1 cellular context compared by ENCODE assay signal in the genomic region with DNA sequence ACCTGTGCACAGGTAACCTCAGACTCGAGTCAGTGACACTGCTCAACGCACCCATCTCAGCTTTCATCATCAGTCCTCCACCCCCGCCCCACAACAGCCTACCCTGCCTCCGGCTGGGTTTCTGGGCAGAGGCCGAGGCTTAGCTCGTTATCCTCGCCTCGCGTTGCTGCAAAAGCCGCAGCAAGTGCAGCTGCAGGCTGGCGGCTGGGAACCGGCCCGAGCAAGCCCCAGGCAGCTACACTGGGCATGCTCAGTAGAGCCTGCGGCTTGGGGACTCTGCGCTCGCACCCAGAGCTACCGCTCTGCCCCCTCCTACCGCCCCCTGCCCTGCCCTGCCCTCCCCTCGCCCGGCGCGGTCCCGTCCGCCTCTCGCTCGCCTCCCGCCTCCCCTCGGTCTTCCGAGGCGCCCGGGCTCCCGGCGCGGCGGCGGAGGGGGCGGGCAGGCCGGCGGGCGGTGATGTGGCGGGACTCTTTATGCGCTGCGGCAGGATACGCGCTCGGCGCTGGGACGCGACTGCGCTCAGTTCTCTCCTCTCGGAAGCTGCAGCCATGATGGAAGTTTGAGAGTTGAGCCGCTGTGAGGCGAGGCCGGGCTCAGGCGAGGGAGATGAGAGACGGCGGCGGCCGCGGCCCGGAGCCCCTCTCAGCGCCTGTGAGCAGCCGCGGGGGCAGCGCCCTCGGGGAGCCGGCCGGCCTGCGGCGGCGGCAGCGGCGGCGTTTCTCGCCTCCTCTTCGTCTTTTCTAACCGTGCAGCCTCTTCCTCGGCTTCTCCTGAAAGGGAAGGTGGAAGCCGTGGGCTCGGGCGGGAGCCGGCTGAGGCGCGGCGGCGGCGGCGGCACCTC.
TF ChIP-seq lines count a peak whose summit lies in the region.

A gene with protein sequence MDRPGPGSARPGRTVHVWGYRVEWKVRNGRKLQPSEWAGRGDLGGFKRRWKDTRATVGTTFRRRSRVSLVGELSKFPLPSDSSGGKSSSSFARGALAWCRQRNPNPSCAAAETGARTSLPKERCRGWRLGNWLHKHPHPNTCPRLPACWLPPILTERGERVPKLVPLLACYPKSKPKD (minus strand): TSS at position 432 of the 842 bp plus-strand sequence. CDS start 1,046 bp downstream, outside the sequence.
A gene (plus strand): TSS at position 524 of the 842 bp plus-strand sequence. CDS start 845 bp downstream, outside the sequence.

TF ChIP-seq in HepG2, 621 proteins besides CTCF, POLR2A, EP300 and RAD21 (continued from another document and continues in another):
- TF ChIP-seq, protein P1, sequence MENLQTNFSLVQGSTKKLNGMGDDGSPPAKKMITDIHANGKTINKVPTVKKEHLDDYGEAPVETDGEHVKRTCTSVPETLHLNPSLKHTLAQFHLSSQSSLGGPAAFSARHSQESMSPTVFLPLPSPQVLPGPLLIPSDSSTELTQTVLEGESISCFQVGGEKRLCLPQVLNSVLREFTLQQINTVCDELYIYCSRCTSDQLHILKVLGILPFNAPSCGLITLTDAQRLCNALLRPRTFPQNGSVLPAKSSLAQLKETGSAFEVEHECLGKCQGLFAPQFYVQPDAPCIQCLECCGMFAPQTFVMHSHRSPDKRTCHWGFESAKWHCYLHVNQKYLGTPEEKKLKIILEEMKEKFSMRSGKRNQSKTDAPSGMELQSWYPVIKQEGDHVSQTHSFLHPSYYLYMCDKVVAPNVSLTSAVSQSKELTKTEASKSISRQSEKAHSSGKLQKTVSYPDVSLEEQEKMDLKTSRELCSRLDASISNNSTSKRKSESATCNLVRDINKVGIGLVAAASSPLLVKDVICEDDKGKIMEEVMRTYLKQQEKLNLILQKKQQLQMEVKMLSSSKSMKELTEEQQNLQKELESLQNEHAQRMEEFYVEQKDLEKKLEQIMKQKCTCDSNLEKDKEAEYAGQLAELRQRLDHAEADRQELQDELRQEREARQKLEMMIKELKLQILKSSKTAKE (CRISPR knock-in tag; IDR thresholded peaks at IDR 0.05; ENCODE audit: borderline replicate concordance) = peak; percentile 77
- TF ChIP-seq FOSL2 (CRISPR knock-in tag; IDR thresholded peaks at IDR 0.05) = peak; percentile 58; the same call in 1 of the 2 replicates
- TF ChIP-seq KAT7 (CRISPR knock-in tag; IDR thresholded peaks at IDR 0.05; ENCODE audit: borderline replicate concordance) = peak; percentile 96
- TF ChIP-seq, protein P2, sequence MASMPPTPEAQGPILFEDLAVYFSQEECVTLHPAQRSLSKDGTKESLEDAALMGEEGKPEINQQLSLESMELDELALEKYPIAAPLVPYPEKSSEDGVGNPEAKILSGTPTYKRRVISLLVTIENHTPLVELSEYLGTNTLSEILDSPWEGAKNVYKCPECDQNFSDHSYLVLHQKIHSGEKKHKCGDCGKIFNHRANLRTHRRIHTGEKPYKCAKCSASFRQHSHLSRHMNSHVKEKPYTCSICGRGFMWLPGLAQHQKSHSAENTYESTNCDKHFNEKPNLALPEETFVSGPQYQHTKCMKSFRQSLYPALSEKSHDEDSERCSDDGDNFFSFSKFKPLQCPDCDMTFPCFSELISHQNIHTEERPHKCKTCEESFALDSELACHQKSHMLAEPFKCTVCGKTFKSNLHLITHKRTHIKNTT (CRISPR knock-in tag; IDR thresholded peaks at IDR 0.05) = no peak
- TF ChIP-seq MYNN (CRISPR knock-in tag; IDR thresholded peaks at IDR 0.05; ENCODE audit: low read depth) = no peak
- TF ChIP-seq, protein P3, sequence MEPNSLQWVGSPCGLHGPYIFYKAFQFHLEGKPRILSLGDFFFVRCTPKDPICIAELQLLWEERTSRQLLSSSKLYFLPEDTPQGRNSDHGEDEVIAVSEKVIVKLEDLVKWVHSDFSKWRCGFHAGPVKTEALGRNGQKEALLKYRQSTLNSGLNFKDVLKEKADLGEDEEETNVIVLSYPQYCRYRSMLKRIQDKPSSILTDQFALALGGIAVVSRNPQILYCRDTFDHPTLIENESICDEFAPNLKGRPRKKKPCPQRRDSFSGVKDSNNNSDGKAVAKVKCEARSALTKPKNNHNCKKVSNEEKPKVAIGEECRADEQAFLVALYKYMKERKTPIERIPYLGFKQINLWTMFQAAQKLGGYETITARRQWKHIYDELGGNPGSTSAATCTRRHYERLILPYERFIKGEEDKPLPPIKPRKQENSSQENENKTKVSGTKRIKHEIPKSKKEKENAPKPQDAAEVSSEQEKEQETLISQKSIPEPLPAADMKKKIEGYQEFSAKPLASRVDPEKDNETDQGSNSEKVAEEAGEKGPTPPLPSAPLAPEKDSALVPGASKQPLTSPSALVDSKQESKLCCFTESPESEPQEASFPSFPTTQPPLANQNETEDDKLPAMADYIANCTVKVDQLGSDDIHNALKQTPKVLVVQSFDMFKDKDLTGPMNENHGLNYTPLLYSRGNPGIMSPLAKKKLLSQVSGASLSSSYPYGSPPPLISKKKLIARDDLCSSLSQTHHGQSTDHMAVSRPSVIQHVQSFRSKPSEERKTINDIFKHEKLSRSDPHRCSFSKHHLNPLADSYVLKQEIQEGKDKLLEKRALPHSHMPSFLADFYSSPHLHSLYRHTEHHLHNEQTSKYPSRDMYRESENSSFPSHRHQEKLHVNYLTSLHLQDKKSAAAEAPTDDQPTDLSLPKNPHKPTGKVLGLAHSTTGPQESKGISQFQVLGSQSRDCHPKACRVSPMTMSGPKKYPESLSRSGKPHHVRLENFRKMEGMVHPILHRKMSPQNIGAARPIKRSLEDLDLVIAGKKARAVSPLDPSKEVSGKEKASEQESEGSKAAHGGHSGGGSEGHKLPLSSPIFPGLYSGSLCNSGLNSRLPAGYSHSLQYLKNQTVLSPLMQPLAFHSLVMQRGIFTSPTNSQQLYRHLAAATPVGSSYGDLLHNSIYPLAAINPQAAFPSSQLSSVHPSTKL (CRISPR knock-in tag; IDR thresholded peaks at IDR 0.05) = peak; percentile 72
- TF ChIP-seq RBAK (CRISPR knock-in tag; IDR thresholded peaks at IDR 0.05) = no peak
- TF ChIP-seq GTF3A (CRISPR knock-in tag; conservative IDR thresholded peaks at IDR 0.05) = peak; percentile 81; the same call in 1 of the 2 replicates
- TF ChIP-seq KDM2A (CRISPR knock-in tag; IDR thresholded peaks at IDR 0.05; ENCODE audit: borderline replicate concordance, low read depth) = peak; percentile 87; the same call in 1 of the 2 replicates
- TF ChIP-seq CBX1 (IDR thresholded peaks at IDR 0.05; ENCODE audit: low read depth) = no peak
- TF ChIP-seq ZNF713 (CRISPR knock-in tag; IDR thresholded peaks at IDR 0.05) = no peak
- no peak for TF ChIP-seq ZNF136 (CRISPR knock-in tag; IDR thresholded peaks at IDR 0.05; ENCODE audit: low read depth)
- no peak for TF ChIP-seq SMAD9 (CRISPR knock-in tag; IDR thresholded peaks at IDR 0.05)
- TF ChIP-seq ZNF607 (CRISPR knock-in tag; IDR thresholded peaks at IDR 0.05; ENCODE audit: borderline replicate concordance) = no peak
- TF ChIP-seq ZNF317 (CRISPR knock-in tag; IDR thresholded peaks at IDR 0.05) = no peak
- peak; percentile 41 for TF ChIP-seq AGO1 (IDR thresholded peaks at IDR 0.05; ENCODE audit: low read depth, low read length, poor library complexity, severe bottlenecking)
- TF ChIP-seq NCOR1 (IDR thresholded peaks at IDR 0.05; ENCODE audit: borderline replicate concordance, low read length) = no peak
- TF ChIP-seq, protein P4, sequence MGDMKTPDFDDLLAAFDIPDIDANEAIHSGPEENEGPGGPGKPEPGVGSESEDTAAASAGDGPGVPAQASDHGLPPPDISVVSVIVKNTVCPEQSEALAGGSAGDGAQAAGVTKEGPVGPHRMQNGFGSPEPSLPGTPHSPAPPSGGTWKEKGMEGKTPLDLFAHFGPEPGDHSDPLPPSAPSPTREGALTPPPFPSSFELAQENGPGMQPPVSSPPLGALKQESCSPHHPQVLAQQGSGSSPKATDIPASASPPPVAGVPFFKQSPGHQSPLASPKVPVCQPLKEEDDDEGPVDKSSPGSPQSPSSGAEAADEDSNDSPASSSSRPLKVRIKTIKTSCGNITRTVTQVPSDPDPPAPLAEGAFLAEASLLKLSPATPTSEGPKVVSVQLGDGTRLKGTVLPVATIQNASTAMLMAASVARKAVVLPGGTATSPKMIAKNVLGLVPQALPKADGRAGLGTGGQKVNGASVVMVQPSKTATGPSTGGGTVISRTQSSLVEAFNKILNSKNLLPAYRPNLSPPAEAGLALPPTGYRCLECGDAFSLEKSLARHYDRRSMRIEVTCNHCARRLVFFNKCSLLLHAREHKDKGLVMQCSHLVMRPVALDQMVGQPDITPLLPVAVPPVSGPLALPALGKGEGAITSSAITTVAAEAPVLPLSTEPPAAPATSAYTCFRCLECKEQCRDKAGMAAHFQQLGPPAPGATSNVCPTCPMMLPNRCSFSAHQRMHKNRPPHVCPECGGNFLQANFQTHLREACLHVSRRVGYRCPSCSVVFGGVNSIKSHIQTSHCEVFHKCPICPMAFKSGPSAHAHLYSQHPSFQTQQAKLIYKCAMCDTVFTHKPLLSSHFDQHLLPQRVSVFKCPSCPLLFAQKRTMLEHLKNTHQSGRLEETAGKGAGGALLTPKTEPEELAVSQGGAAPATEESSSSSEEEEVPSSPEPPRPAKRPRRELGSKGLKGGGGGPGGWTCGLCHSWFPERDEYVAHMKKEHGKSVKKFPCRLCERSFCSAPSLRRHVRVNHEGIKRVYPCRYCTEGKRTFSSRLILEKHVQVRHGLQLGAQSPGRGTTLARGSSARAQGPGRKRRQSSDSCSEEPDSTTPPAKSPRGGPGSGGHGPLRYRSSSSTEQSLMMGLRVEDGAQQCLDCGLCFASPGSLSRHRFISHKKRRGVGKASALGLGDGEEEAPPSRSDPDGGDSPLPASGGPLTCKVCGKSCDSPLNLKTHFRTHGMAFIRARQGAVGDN (CRISPR knock-in tag; IDR thresholded peaks at IDR 0.05) = peak; percentile 73
- no peak for TF ChIP-seq MEF2D (CRISPR knock-in tag; IDR thresholded peaks at IDR 0.05)
- peak; percentile 92 for TF ChIP-seq ARNTL (CRISPR knock-in tag; IDR thresholded peaks at IDR 0.05)
- TF ChIP-seq, protein P5, sequence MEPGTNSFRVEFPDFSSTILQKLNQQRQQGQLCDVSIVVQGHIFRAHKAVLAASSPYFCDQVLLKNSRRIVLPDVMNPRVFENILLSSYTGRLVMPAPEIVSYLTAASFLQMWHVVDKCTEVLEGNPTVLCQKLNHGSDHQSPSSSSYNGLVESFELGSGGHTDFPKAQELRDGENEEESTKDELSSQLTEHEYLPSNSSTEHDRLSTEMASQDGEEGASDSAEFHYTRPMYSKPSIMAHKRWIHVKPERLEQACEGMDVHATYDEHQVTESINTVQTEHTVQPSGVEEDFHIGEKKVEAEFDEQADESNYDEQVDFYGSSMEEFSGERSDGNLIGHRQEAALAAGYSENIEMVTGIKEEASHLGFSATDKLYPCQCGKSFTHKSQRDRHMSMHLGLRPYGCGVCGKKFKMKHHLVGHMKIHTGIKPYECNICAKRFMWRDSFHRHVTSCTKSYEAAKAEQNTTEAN (CRISPR knock-in tag; conservative IDR thresholded peaks at IDR 0.05) = 0 out of 2 replicates have a peak, but pooled peaks have one; percentile 69
- TF ChIP-seq ZNF350 (CRISPR knock-in tag; IDR thresholded peaks at IDR 0.05; ENCODE audit: borderline replicate concordance, low read depth) = no peak
- peak; percentile 89 for TF ChIP-seq XRCC5 (optimal IDR thresholded peaks at IDR 0.05; ENCODE audit: low read length)
- no peak for TF ChIP-seq ZFP90 (CRISPR knock-in tag; IDR thresholded peaks at IDR 0.05; ENCODE audit: borderline replicate concordance)
- TF ChIP-seq SNAI1 (CRISPR knock-in tag; IDR thresholded peaks at IDR 0.05; ENCODE audit: borderline replicate concordance) = no peak
- TF ChIP-seq ZNF510 (CRISPR knock-in tag; IDR thresholded peaks at IDR 0.05; ENCODE audit: low read depth) = no peak
- TF ChIP-seq U2AF2 (IDR thresholded peaks at IDR 0.05; ENCODE audit: low read depth, low read length) = no peak
- peak; percentile 44; the same call in 1 of the 2 replicates for TF ChIP-seq GATA4 (IDR thresholded peaks at IDR 0.05; ENCODE audit: borderline replicate concordance, low read depth)
- TF ChIP-seq, protein P6, sequence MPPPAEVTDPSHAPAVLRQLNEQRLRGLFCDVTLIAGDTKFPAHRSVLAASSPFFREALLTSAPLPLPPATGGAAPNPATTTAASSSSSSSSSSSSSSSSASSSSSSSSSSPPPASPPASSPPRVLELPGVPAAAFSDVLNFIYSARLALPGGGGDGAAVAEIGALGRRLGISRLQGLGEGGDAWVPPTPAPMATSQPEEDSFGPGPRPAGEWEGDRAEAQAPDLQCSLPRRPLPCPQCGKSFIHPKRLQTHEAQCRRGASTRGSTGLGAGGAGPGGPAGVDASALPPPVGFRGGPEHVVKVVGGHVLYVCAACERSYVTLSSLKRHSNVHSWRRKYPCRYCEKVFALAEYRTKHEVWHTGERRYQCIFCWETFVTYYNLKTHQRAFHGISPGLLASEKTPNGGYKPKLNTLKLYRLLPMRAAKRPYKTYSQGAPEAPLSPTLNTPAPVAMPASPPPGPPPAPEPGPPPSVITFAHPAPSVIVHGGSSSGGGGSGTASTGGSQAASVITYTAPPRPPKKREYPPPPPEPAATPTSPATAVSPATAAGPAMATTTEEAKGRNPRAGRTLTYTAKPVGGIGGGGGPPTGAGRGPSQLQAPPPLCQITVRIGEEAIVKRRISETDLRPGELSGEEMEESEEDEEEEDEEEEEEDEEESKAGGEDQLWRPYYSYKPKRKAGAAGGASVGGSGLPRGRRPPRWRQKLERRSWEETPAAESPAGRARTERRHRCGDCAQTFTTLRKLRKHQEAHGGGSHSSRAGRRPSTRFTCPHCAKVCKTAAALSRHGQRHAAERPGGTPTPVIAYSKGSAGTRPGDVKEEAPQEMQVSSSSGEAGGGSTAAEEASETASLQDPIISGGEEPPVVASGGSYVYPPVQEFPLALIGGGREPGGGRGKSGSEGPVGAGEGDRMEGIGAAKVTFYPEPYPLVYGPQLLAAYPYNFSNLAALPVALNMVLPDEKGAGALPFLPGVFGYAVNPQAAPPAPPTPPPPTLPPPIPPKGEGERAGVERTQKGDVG (CRISPR knock-in tag; IDR thresholded peaks at IDR 0.05; ENCODE audit: borderline replicate concordance) = no peak
- TF ChIP-seq ZNF17 (CRISPR knock-in tag; IDR thresholded peaks at IDR 0.05) = no peak
